3 cellular contexts compared by ENCODE assay signal in the genomic region with DNA sequence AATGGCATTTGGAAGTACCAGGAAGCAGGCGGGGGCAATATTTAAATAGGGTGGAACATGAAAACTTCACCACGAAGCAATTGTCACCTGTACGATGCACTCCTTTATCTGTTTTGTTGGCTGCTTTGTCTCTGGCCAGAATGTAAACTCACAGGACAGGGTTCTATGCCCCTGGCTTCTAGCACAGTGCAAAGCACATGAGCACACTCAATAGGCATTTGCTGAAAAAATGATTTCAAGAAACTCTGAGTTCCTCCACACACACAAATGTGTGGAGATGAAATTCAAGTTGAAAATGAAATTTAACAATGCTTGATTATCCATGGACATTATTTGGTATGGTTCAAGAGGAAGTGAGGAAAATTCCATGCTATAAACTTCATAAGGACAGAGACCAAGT.
TF ChIP-seq lines count a peak whose summit lies in the region.

No MANE protein-coding gene starts in this region.

TF ChIP-seq in endothelial cell of umbilical vein, 7 proteins besides CTCF, POLR2A, EP300 and RAD21:
- no peak for TF ChIP-seq POLR2AphosphoS5 (IDR thresholded peaks at IDR 0.05; ENCODE audit: insufficient read depth, low read depth, low read length)
- no peak for TF ChIP-seq MYC (IDR thresholded peaks at IDR 0.05; ENCODE audit: low read depth, low read length)
- no peak for TF ChIP-seq GATA2 (IDR thresholded peaks at IDR 0.05; ENCODE audit: insufficient read depth, insufficient read length, low read depth, low read length)
- no peak for TF ChIP-seq EZH2 (IDR thresholded peaks at IDR 0.05; ENCODE audit: borderline replicate concordance, low read depth, low read length, severe bottlenecking)
- no peak for TF ChIP-seq JUN (IDR thresholded peaks at IDR 0.05; ENCODE audit: borderline replicate concordance, insufficient read depth, insufficient read length, low read depth)
- no peak for TF ChIP-seq FOS (IDR thresholded peaks at IDR 0.05; ENCODE audit: borderline replicate concordance, insufficient read depth, low read length)
- TF ChIP-seq, protein P1, sequence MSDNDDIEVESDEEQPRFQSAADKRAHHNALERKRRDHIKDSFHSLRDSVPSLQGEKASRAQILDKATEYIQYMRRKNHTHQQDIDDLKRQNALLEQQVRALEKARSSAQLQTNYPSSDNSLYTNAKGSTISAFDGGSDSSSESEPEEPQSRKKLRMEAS (IDR thresholded peaks at IDR 0.05; ENCODE audit: insufficient read depth, insufficient read length): no peak

TF ChIP-seq in neural cell, 6 proteins besides CTCF, POLR2A, EP300 and RAD21:
- TF ChIP-seq POLR2AphosphoS5 (IDR thresholded peaks at IDR 0.05): no peak
- TF ChIP-seq TAF1 (IDR thresholded peaks at IDR 0.05; ENCODE audit: low read depth): no peak
- TF ChIP-seq SMC3 (conservative IDR thresholded peaks at IDR 0.05; ENCODE audit: poor library complexity): no peak
- no peak for TF ChIP-seq EZH2 (IDR thresholded peaks at IDR 0.05; ENCODE audit: borderline replicate concordance, insufficient read depth, low read length, poor library complexity, severe bottlenecking)
- no peak for TF ChIP-seq MXI1 (conservative IDR thresholded peaks at IDR 0.05; ENCODE audit: poor library complexity, severe bottlenecking)
- TF ChIP-seq, protein P2, sequence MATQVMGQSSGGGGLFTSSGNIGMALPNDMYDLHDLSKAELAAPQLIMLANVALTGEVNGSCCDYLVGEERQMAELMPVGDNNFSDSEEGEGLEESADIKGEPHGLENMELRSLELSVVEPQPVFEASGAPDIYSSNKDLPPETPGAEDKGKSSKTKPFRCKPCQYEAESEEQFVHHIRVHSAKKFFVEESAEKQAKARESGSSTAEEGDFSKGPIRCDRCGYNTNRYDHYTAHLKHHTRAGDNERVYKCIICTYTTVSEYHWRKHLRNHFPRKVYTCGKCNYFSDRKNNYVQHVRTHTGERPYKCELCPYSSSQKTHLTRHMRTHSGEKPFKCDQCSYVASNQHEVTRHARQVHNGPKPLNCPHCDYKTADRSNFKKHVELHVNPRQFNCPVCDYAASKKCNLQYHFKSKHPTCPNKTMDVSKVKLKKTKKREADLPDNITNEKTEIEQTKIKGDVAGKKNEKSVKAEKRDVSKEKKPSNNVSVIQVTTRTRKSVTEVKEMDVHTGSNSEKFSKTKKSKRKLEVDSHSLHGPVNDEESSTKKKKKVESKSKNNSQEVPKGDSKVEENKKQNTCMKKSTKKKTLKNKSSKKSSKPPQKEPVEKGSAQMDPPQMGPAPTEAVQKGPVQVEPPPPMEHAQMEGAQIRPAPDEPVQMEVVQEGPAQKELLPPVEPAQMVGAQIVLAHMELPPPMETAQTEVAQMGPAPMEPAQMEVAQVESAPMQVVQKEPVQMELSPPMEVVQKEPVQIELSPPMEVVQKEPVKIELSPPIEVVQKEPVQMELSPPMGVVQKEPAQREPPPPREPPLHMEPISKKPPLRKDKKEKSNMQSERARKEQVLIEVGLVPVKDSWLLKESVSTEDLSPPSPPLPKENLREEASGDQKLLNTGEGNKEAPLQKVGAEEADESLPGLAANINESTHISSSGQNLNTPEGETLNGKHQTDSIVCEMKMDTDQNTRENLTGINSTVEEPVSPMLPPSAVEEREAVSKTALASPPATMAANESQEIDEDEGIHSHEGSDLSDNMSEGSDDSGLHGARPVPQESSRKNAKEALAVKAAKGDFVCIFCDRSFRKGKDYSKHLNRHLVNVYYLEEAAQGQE (IDR thresholded peaks at IDR 0.05; ENCODE audit: borderline replicate concordance): no peak

TF ChIP-seq in GM23338, 12 proteins besides CTCF, POLR2A, EP300 and RAD21:
- no peak for TF ChIP-seq EZH2phosphoT487 (IDR thresholded peaks at IDR 0.05; ENCODE audit: unreplicated experiment)
- TF ChIP-seq, protein P2 (IDR thresholded peaks at IDR 0.05; ENCODE audit: unreplicated experiment): no peak
- no peak for TF ChIP-seq CREB1 (CRISPR knock-in tag; IDR thresholded peaks at IDR 0.05; ENCODE audit: low read depth)
TF ChIP-seq in GM23338: peak in this region for 0.
